ENCODE assay signal across 1 cellular context in the genomic region with DNA sequence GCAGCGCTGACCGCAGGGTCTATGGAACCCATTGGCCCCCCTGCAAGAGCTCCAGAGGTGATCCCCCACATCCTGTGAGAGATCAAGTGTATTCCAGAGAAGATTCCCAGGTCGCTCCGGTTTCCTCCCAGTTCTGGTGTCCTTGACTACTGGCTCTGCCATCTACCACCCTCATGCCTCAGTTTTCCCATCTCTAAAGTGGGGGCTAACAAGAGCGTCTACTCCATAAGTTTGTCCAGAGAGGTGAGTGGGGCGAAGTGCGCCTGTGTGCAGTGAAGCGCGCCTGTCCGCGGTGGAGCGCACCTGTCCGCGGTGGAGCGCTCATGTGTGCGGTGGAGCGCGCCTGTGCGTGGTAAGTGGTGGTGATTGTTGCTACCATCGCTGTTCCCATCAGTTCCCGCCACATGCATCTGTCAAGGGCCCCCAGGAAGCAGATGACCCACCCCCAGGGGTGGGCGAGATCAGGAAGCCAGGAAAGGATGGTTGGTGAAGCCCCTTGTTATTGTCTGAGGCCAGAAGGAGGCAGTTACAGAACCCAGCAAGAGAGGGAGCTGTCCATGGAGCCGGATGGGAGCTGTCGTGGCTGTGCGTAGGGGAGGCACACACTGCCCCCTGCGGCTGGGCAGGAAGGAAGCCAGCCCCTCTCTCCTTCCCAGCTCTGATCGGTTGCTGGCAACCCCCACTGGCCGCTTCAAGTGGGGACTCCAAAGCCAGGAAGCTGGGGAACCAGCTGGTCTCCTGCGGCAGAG.
TF ChIP-seq lines count a peak whose summit lies in the region.

No MANE protein-coding gene starts in this region.

TF ChIP-seq in SK-N-SH, 30 proteins besides CTCF, POLR2A, EP300 and RAD21 (continued from another document):
- TF ChIP-seq, protein P1, sequence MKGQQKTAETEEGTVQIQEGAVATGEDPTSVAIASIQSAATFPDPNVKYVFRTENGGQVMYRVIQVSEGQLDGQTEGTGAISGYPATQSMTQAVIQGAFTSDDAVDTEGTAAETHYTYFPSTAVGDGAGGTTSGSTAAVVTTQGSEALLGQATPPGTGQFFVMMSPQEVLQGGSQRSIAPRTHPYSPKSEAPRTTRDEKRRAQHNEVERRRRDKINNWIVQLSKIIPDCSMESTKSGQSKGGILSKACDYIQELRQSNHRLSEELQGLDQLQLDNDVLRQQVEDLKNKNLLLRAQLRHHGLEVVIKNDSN (IDR thresholded peaks at IDR 0.05; ENCODE audit: borderline replicate concordance, low read depth): no peak
- TF ChIP-seq, protein P2, sequence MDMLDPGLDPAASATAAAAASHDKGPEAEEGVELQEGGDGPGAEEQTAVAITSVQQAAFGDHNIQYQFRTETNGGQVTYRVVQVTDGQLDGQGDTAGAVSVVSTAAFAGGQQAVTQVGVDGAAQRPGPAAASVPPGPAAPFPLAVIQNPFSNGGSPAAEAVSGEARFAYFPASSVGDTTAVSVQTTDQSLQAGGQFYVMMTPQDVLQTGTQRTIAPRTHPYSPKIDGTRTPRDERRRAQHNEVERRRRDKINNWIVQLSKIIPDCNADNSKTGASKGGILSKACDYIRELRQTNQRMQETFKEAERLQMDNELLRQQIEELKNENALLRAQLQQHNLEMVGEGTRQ (IDR thresholded peaks at IDR 0.05; ENCODE audit: borderline replicate concordance, low read depth, low read length): no peak
- no peak for TF ChIP-seq GABPA (IDR thresholded peaks at IDR 0.05; ENCODE audit: low read depth)
- no peak for TF ChIP-seq FOXJ3 (CRISPR knock-in tag; IDR thresholded peaks at IDR 0.05)
- TF ChIP-seq, protein P3, sequence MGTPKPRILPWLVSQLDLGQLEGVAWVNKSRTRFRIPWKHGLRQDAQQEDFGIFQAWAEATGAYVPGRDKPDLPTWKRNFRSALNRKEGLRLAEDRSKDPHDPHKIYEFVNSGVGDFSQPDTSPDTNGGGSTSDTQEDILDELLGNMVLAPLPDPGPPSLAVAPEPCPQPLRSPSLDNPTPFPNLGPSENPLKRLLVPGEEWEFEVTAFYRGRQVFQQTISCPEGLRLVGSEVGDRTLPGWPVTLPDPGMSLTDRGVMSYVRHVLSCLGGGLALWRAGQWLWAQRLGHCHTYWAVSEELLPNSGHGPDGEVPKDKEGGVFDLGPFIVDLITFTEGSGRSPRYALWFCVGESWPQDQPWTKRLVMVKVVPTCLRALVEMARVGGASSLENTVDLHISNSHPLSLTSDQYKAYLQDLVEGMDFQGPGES (IDR thresholded peaks at IDR 0.05; ENCODE audit: low read depth, low read length): no peak
- TF ChIP-seq CHD2 (IDR thresholded peaks at IDR 0.05; ENCODE audit: low read length, partially characterized antibody): no peak
- TF ChIP-seq RCOR1 (IDR thresholded peaks at IDR 0.05; ENCODE audit: low read length): no peak
- no peak for TF ChIP-seq SIN3A (IDR thresholded peaks at IDR 0.05; ENCODE audit: borderline replicate concordance, low read depth, low read length)
- no peak for TF ChIP-seq NRF1 (IDR thresholded peaks at IDR 0.05; ENCODE audit: low read depth, low read length)
- TF ChIP-seq, protein P4, sequence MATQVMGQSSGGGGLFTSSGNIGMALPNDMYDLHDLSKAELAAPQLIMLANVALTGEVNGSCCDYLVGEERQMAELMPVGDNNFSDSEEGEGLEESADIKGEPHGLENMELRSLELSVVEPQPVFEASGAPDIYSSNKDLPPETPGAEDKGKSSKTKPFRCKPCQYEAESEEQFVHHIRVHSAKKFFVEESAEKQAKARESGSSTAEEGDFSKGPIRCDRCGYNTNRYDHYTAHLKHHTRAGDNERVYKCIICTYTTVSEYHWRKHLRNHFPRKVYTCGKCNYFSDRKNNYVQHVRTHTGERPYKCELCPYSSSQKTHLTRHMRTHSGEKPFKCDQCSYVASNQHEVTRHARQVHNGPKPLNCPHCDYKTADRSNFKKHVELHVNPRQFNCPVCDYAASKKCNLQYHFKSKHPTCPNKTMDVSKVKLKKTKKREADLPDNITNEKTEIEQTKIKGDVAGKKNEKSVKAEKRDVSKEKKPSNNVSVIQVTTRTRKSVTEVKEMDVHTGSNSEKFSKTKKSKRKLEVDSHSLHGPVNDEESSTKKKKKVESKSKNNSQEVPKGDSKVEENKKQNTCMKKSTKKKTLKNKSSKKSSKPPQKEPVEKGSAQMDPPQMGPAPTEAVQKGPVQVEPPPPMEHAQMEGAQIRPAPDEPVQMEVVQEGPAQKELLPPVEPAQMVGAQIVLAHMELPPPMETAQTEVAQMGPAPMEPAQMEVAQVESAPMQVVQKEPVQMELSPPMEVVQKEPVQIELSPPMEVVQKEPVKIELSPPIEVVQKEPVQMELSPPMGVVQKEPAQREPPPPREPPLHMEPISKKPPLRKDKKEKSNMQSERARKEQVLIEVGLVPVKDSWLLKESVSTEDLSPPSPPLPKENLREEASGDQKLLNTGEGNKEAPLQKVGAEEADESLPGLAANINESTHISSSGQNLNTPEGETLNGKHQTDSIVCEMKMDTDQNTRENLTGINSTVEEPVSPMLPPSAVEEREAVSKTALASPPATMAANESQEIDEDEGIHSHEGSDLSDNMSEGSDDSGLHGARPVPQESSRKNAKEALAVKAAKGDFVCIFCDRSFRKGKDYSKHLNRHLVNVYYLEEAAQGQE (IDR thresholded peaks at IDR 0.05; ENCODE audit: low read depth, low read length): no peak
- no peak for TF ChIP-seq YY1 (IDR thresholded peaks at IDR 0.05; ENCODE audit: low read depth)
- no peak for TF ChIP-seq JUND (IDR thresholded peaks at IDR 0.05)
